In genomic region chr10:75040576-75040975, GRCh38 we compare ENCODE assay signal across 26 cellular contexts.
DNase-seq lines count a peak whose midpoint lies in the region; ATAC-seq and TF ChIP-seq lines count a peak whose summit lies in the region.
"Had no signal": no experiment of that assay in that cellular context is flagged by ENCODE, and none has a peak within 500 bp of the region (broad histone marks: within the 10 kb centered on the region; RNA-seq: fewer than 3 reads in every experiment).

No MANE protein-coding gene starts in this region.

- CTCF ChIA-PET in OCI-LY7 (lab: Charles Lee; ENCODE audit: unreplicated experiment) = no interaction called here

- H3K27ac Mint-ChIP-seq in neural crest cell (ENCODE audit: unreplicated experiment) = peak overlapping the region; percentile 83
- H3K27ac Mint-ChIP-seq: CD4-positive, alpha-beta T cell; immature natural killer cell had no signal

- no peak overlapping the region for H3K4me3 Mint-ChIP-seq in neural crest cell
- H3K4me3 Mint-ChIP-seq: CD4-positive, alpha-beta T cell; central memory CD8-positive, alpha-beta T cell; immature natural killer cell had no signal

- H3K9me3 ChIP-seq in OCI-LY7 (ENCODE audit: low read length) = no peaks in the 10 kb centered on the region
- H3K9me3 ChIP-seq: A549, thoracic aorta, uterus had no signal

- H2AFZ ChIP-seq in OCI-LY7 (ENCODE audit: low read length) = peak overlapping the region; percentile 24; the same call in 1 of the 2 replicates

- TF ChIP-seq CTCF in OCI-LY7 (conservative IDR thresholded peaks at IDR 0.05; ENCODE audit: low read length) (no peak), neural crest cell (conservative IDR thresholded peaks at IDR 0.05) (no peak)

- H3K4me1 Mint-ChIP-seq in neural crest cell = no peaks in the 10 kb centered on the region

- DNase-seq in SHP77 (lab: John Stamatoyannopoulos, UW) (peak; percentile 48 to 61), SHP77 treated with DMSO at 0.1 percent for 48 hours (lab: John Stamatoyannopoulos, UW) (no peak), DMS53 treated with DMSO at 0.1 percent for 48 hours (lab: John Stamatoyannopoulos, UW; ENCODE audit: unreplicated experiment) (peak; percentile 70), OCI-LY7 (ENCODE audit: low spot score) (no peak), neural crest cell (ENCODE audit: low read depth, low spot score) (no peak), HT-29 (ENCODE audit: low spot score) (no peak), NCI-H2029 (lab: John Stamatoyannopoulos, UW) (no peak)
- DNase-seq: activated CD4-positive, alpha-beta T cell treated with anti-CD3 and anti-CD28 coated beads for 4 hours; AML-193; CD4-positive, alpha-beta T cell; DMS 273 treated with DMSO at 0.1 percent for 48 hours; hippocampal formation; immature natural killer cell; Kasumi-1; left colon; NCI-H1694 treated with DMSO at 0.1 percent for 48 hours; NCI-H2171; occipital lobe; OCI-M1; stimulated activated naive CD8-positive, alpha-beta T cell treated with anti-CD3 and anti-CD28 coated beads, Interleukin-15, Interleukin-2, amounts not matched to agents 100 U/mL and 50 U/mL, for 24 hours; T-helper 2 cell; uterus had no signal

- H3K4me1 ChIP-seq in OCI-LY7 (ENCODE audit: insufficient read depth, low read length, poor library complexity, severe bottlenecking) = peaks cover 6% of the 10 kb centered on the region
- H3K4me1 ChIP-seq: A549 had no signal

- no peak overlapping the region for H3K4me2 ChIP-seq in OCI-LY7 (ENCODE audit: low read length)
- H3K4me2 ChIP-seq: A549 had no signal

- H4K20me1 ChIP-seq in OCI-LY7 (ENCODE audit: insufficient read depth, low read length) = no peaks in the 10 kb centered on the region

- ATAC-seq in GM21381 (IDR thresholded peaks at IDR 0.05; ENCODE audit: unreplicated experiment) = no peak
- ATAC-seq: A549; left colon; stimulated activated naive CD8-positive, alpha-beta T cell treated with anti-CD3 and anti-CD28 coated beads, Interleukin-15, Interleukin-2, amounts not matched to agents 100 U/mL and 50 U/mL, for 24 hours had no signal

- H3K27ac ChIP-seq in OCI-LY7 (ENCODE audit: low read depth, low read length, poor library complexity, severe bottlenecking) = no peak overlapping the region
- H3K27ac ChIP-seq: A549, thoracic aorta had no signal

- no peaks in the 10 kb centered on the region for H3K27me3 Mint-ChIP-seq in neural crest cell (ENCODE audit: low read depth)
- H3K27me3 Mint-ChIP-seq: CD4-positive, alpha-beta T cell had no signal

- no peaks in the 10 kb centered on the region for H3K79me2 ChIP-seq in OCI-LY7 (ENCODE audit: insufficient read depth, low read depth, low read length)

- H3K9me2 ChIP-seq in OCI-LY7 (ENCODE audit: insufficient read depth, low read length) = no peaks in the 10 kb centered on the region

- BruUV-seq in OCI-LY7 (replicated peaks; lab: Mats Ljungman, UMichigan) = no TSS peak

- peaks cover 2% of the 10 kb centered on the region for H3K36me3 Mint-ChIP-seq in neural crest cell (ENCODE audit: low read depth)
- H3K36me3 Mint-ChIP-seq: immature natural killer cell had no signal

- H3K9me3 Mint-ChIP-seq in neural crest cell = peaks cover 2% of the 10 kb centered on the region
- H3K9me3 Mint-ChIP-seq: CD4-positive, alpha-beta T cell; central memory CD8-positive, alpha-beta T cell; immature natural killer cell had no signal

- intact Hi-C loops in OCI-LY7 (cut with micrococcal nuclease; ENCODE audit: unreplicated experiment) = no loop called here

- H3K36me3 ChIP-seq in OCI-LY7 (ENCODE audit: insufficient read depth, low read length) = no peaks in the 10 kb centered on the region
- H3K36me3 ChIP-seq: thoracic aorta, uterus had no signal

- POLR2A ChIA-PET in OCI-LY7 (lab: Charles Lee) = no interaction called here

- H3K4me3 ChIP-seq in OCI-LY7 (ENCODE audit: low read depth, low read length, poor library complexity, severe bottlenecking) = no peak overlapping the region
- H3K4me3 ChIP-seq: A549, thoracic aorta, uterus had no signal

Comparison
In these comparisons a context has a peak if more than half of its experiments do, and no peak if none do; other contexts are left out.
1. DNase-seq: peak in SHP77 (2 of 2) and DMS53 treated with DMSO at 0.1 percent for 48 hours (single experiment); none in SHP77 treated with DMSO at 0.1 percent for 48 hours (single experiment), OCI-LY7 (single experiment), neural crest cell (single experiment), HT-29 (single experiment) and NCI-H2029 (single experiment).